Comparison of ENCODE assay signal across 8 cellular contexts in genomic region chr10:67306588-67307205, GRCh38.
DNase-seq lines count a peak whose midpoint lies in the region; ATAC-seq and TF ChIP-seq lines count a peak whose summit lies in the region.

No MANE protein-coding gene starts in this region.

- TF ChIP-seq CTCF in GM20000 (IDR thresholded peaks at IDR 0.05; ENCODE audit: extremely low read depth, missing control alignments): peak; percentile 39

- peak; percentile 3 for DNase-seq in AG08396 (ENCODE audit: low spot score)
- peak; percentile 25 for DNase-seq in GM20000 (ENCODE audit: low spot score)
- peak; percentile 40 for DNase-seq in RPMI8226
- DNase-seq in iPS DF 4.7 (ENCODE audit: extremely low read depth, low spot score): peak; percentile 33
- DNase-seq in activated CD4-positive, alpha-beta T cell treated with anti-CD3 and anti-CD28 coated beads, Interleukin-2, amount 50 U/mL, for 1 hour: no peak
- no peak for DNase-seq in activated effector memory CD4-positive, alpha-beta T cell treated with Interleukin-2 at 50 U/mL for 16 hours

- no peak for ATAC-seq in GM21423 (IDR thresholded peaks at IDR 0.05; ENCODE audit: unreplicated experiment)
- ATAC-seq in HG02973 (IDR thresholded peaks at IDR 0.05; ENCODE audit: unreplicated experiment): no peak

Comparison
In these comparisons a context has a peak if more than half of its experiments do, and no peak if none do; other contexts are left out.
1. DNase-seq: peak in AG08396 (single experiment), GM20000 (single experiment), RPMI8226 (single experiment) and iPS DF 4.7 (single experiment); none in activated CD4-positive, alpha-beta T cell treated with anti-CD3 and anti-CD28 coated beads, Interleukin-2, amount 50 U/mL, for 1 hour (single experiment) and activated effector memory CD4-positive, alpha-beta T cell treated with Interleukin-2 at 50 U/mL for 16 hours (single experiment).